8 cellular contexts compared by ENCODE assay signal in genomic region chr11:102346456-102346747, GRCh38. TPM values are rescaled to one million over a fixed set of nuclear protein-coding genes. Genes with fewer than 3 reads are reported as not detected.
A peak's percentile ranks its signal among the peaks of the same experiment; 100 is the strongest.
DNase-seq lines count a peak whose midpoint lies in the region; ATAC-seq and TF ChIP-seq lines count a peak whose summit lies in the region.

No MANE protein-coding gene starts in this region.

- H3K27ac ChIP-seq in SJSA1 (peak overlapping the region; percentile 99), fibroblast of lung (ENCODE audit: insufficient read depth, low read length) (peak overlapping the region; percentile 99), trophoblast cell (ENCODE audit: low read depth, low read length) (peak overlapping the region; percentile 94)

- 0 out of 2 replicates have a peak, but pooled peaks cover 6% of the 10 kb centered on the region for H3K36me3 ChIP-seq in ES-I3 (ENCODE audit: insufficient read depth, low read length)
- H3K36me3 ChIP-seq in SJSA1, result peaks cover 20% of the 10 kb centered on the region
- no peaks in the 10 kb centered on the region for H3K36me3 ChIP-seq in fibroblast of lung (ENCODE audit: control insufficient read depth, insufficient read depth, low read length)
- peaks cover 0 to 3% of the 10 kb centered on the region in 2 experiments for H3K36me3 ChIP-seq in trophoblast cell (ENCODE audit: control insufficient read depth in 1 of 2, insufficient read depth in 2 of 2, low read length in 2 of 2)

- H3K18ac ChIP-seq in trophoblast cell (ENCODE audit: low read length), result peak overlapping the region; percentile 66

- no peak overlapping the region for H2BK12ac ChIP-seq in trophoblast cell (ENCODE audit: low read length)

- no peak for TF ChIP-seq CTCF in fibroblast of lung (conservative IDR thresholded peaks at IDR 0.05 in 1 of 2, IDR thresholded peaks at IDR 0.05 in 1 of 2; ENCODE audit: low read depth in 1 of 2, low read length in 2 of 2)

- no CpG with 5 or more reads among the region's 5 CpGs for WGBS in trophoblast cell (ENCODE audit: extremely low coverage, insufficient coverage, insufficient read length)

- peak overlapping the region; percentile 16 for H3K4ac ChIP-seq in trophoblast cell (ENCODE audit: low read depth, low read length)

- H3K4me2 ChIP-seq in fibroblast of lung (ENCODE audit: extremely low read depth, insufficient read depth, low read length), result peak overlapping the region; percentile 96
- peak overlapping the region; percentile 75 for H3K4me2 ChIP-seq in trophoblast cell (ENCODE audit: low read length)

- H4K91ac ChIP-seq in trophoblast cell (ENCODE audit: low read depth, low read length), result peak overlapping the region; percentile 86

- ATAC-seq in HG02852 (IDR thresholded peaks at IDR 0.05; ENCODE audit: unreplicated experiment), result no peak

- peak overlapping the region; percentile 96 for H4K12ac ChIP-seq in trophoblast cell (ENCODE audit: low read depth, low read length)

- H3K4me3 ChIP-seq in SJSA1 (peak overlapping the region; percentile 55), fibroblast of lung (replicated peaks in 1 of 4; ENCODE audit: control extremely low read depth in 1 of 4, insufficient read depth in 1 of 4, low read depth in 3 of 4, low read length in 4 of 4) (peak overlapping the region; percentile 78 to 97 (median 88)), trophoblast cell (ENCODE audit: low read depth, low read length) (peak overlapping the region; percentile 78)

- peak overlapping the region; percentile 64 for H2BK5ac ChIP-seq in trophoblast cell (ENCODE audit: low read depth, low read length, poor library complexity)

- H3K27me3 ChIP-seq in SJSA1 (replicated peaks), result no peaks in the 10 kb centered on the region
- no peaks in the 10 kb centered on the region for H3K27me3 ChIP-seq in fibroblast of lung (ENCODE audit: control insufficient read depth, insufficient read depth, low read length)
- no peaks in the 10 kb centered on the region for H3K27me3 ChIP-seq in trophoblast cell (ENCODE audit: insufficient read depth, low read length)

- no peak for DNase-seq in SJSA1 (ENCODE audit: low read depth in 1 of 2, low spot score in 2 of 2)
- no peak for DNase-seq in fibroblast of lung (ENCODE audit: low read depth in 2 of 2)
- peak in 1 of 2 donors; percentile 68 for DNase-seq in trophoblast cell
- no peak for DNase-seq in NCI-H446 (lab: John Stamatoyannopoulos, UW)
- no peak for DNase-seq in putamen (ENCODE audit: low spot score)
- DNase-seq in NCI-H146 (lab: John Stamatoyannopoulos, UW), result no peak

- peak overlapping the region; percentile 73 for H3K14ac ChIP-seq in trophoblast cell (ENCODE audit: low read length)

- H3K79me2 ChIP-seq in fibroblast of lung (ENCODE audit: control insufficient read depth, insufficient read depth, low read length) (peaks cover 40% of the 10 kb centered on the region), trophoblast cell (ENCODE audit: control insufficient read depth, insufficient read depth, low read length, poor library complexity) (peaks cover 10% of the 10 kb centered on the region)

- H2AFZ ChIP-seq in fibroblast of lung (ENCODE audit: low read length), result peak overlapping the region; percentile 92
- H2AFZ ChIP-seq in trophoblast cell (ENCODE audit: insufficient read depth, low read length, poor library complexity), result peak overlapping the region; percentile 62

- H3K9ac ChIP-seq in ES-I3 (ENCODE audit: low read depth, low read length) (peak overlapping the region; percentile 96), fibroblast of lung (ENCODE audit: insufficient read depth, low read length) (peak overlapping the region; percentile 95), trophoblast cell (ENCODE audit: low read length) (peak overlapping the region; percentile 82)

- H3K4me1 ChIP-seq in ES-I3 (ENCODE audit: insufficient read depth, low read length), result peaks cover 4% of the 10 kb centered on the region; the same call in 1 of the 2 replicates
- H3K4me1 ChIP-seq in SJSA1 (replicated peaks), result peaks cover 26% of the 10 kb centered on the region
- H3K4me1 ChIP-seq in fibroblast of lung (ENCODE audit: control insufficient read depth, extremely low read depth, insufficient read depth, low read length), result peaks cover 10% of the 10 kb centered on the region
- H3K4me1 ChIP-seq in trophoblast cell (ENCODE audit: control insufficient read depth in 1 of 2, insufficient read depth in 2 of 2, low read length in 2 of 2), result no peaks in the 10 kb centered on the region

- H3K79me1 ChIP-seq in trophoblast cell (ENCODE audit: low read length), result peaks cover 11% of the 10 kb centered on the region

- H4K8ac ChIP-seq in trophoblast cell (ENCODE audit: low read depth, low read length), result peak overlapping the region; percentile 80

- peak overlapping the region; percentile 90 for H2AK5ac ChIP-seq in trophoblast cell (ENCODE audit: low read length)

- H3K9me3 ChIP-seq in ES-I3 (ENCODE audit: control insufficient read depth, insufficient read depth, low read length) (no peaks in the 10 kb centered on the region), SJSA1 (replicated peaks) (no peaks in the 10 kb centered on the region), fibroblast of lung (ENCODE audit: control insufficient read depth, insufficient read depth, low read depth, low read length) (no peaks in the 10 kb centered on the region), trophoblast cell (ENCODE audit: insufficient read depth, low read depth, low read length) (no peaks in the 10 kb centered on the region)

- no peaks in the 10 kb centered on the region for H4K20me1 ChIP-seq in fibroblast of lung (ENCODE audit: control insufficient read depth, extremely low read depth, insufficient read depth, low read length)

- no peak overlapping the region for H3K23ac ChIP-seq in trophoblast cell (ENCODE audit: low read length)

- peak overlapping the region; percentile 69 for H2BK120ac ChIP-seq in trophoblast cell (ENCODE audit: insufficient read depth, low read length, poor library complexity)

RNA-seq across cellular contexts. Expression of gene BIRC2, which starts 0.6 kb away (rescaled TPM):
- 68.7 and 76.0 TPM in 2 replicates for total RNA-seq in SJSA1 (2014; rRNA removed; shearing (Covaris generic))
- 59.6 and 69.3 TPM in 2 replicates for total RNA-seq in fibroblast of lung
- 38.4 and 45.4 TPM in 2 replicates for polyA plus RNA-seq in fibroblast of lung
- 36.1 and 42.1 TPM in 2 replicates for polyA plus RNA-seq in fibroblast of lung (2012)
- polyA minus RNA-seq in fibroblast of lung (ENCODE audit: low replicate concordance), result 9.2 and 20.0 TPM in 2 replicates
- 38.6 and 39.2 TPM in 2 replicates for polyA plus RNA-seq in trophoblast cell (2013)

RNA-seq across cellular contexts. Expression of gene BIRC3, which starts 29.1 kb away (rescaled TPM):
- total RNA-seq in SJSA1 (2014; rRNA removed; shearing (Covaris generic)), result 0.68 and 5.3 TPM in 2 replicates
- total RNA-seq in fibroblast of lung, result 3.3 TPM in 2 replicates
- 0.58 and 0.66 TPM in 2 replicates for polyA plus RNA-seq in fibroblast of lung
- polyA plus RNA-seq in fibroblast of lung (2012), result 0.55 and 0.65 TPM in 2 replicates
- polyA minus RNA-seq in fibroblast of lung (ENCODE audit: low replicate concordance), result 0.11 TPM in 1 of 2 replicates, not detected in the other
- 0.21 and 0.23 TPM in 2 replicates for polyA plus RNA-seq in trophoblast cell (2013)
